In genomic region chr7:44811093-44811492, GRCh38 we compare ENCODE assay signal across 21 cellular contexts. TPM values are rescaled to one million over a fixed set of nuclear protein-coding genes. Genes with fewer than 3 reads are reported as not detected.
DNase-seq lines count a peak whose midpoint lies in the region; ATAC-seq, FAIRE-seq and TF ChIP-seq lines count a peak whose summit lies in the region.
"Had no signal": no experiment of that assay in that cellular context is flagged by ENCODE, and none has a peak within 500 bp of the region (broad histone marks: within the 10 kb centered on the region; RNA-seq: fewer than 3 reads in every experiment).

No MANE protein-coding gene starts in this region.

- CTCF ChIA-PET in HEK293 (lab: Yijun Ruan, JAX): no interaction called here
- CTCF ChIA-PET in HEK293T (lab: Yijun Ruan, JAX): no interaction called here

- no peak overlapping the region for H3K4me2 ChIP-seq in keratinocyte (ENCODE audit: control insufficient read depth, extremely low read depth, insufficient read depth, low read depth, low read length)

- no peak overlapping the region for H3K27ac Mint-ChIP-seq in stimulated activated memory B cell treated with anti-CD40 and anti-IgM and Interleukin-4, amounts not matched to agents 10 μg/mL and 1 μg/mL and 100 μg/mL, for 72 hours
- H3K27ac Mint-ChIP-seq: activated naive CD4-positive, alpha-beta T cell treated with anti-CD3 and anti-CD28 coated beads, Interleukin-2, amount 50 U/mL, for 24 hours; activated T-helper 1 cell treated with anti-CD3 and anti-CD28 coated beads, Interleukin-12 subunit alpha, Interleukin-12 subunit beta, Interleukin-2, Interleukin-4 antibody, amounts not matched to agents 30 ng/mL and 10 ng/mL and 1 ng/mL, durations not matched to agents 14 hours and 24 hours and 36 hours had no signal

- POLR2A ChIA-PET in HEK293 (lab: Yijun Ruan, JAX): interaction anchor here (1.6 kb wide), 1 partner anchor 10 kb away, joined by 6 read pairs; no protein-coding TSS in a partner anchor
- POLR2A ChIA-PET in HEK293T (lab: Yijun Ruan, JAX): no interaction called here

- ATAC-seq in stimulated activated memory B cell treated with anti-CD40 and anti-IgM and Interleukin-4, amounts not matched to agents 10 μg/mL and 1 μg/mL and 100 μg/mL, for 72 hours: no peak
- ATAC-seq: heart left ventricle, Right ventricle myocardium inferior had no signal

- H3K27me3 Mint-ChIP-seq in stimulated activated memory B cell treated with anti-CD40 and anti-IgM and Interleukin-4, amounts not matched to agents 10 μg/mL and 1 μg/mL and 100 μg/mL, for 72 hours: no peaks in the 10 kb centered on the region
- H3K27me3 Mint-ChIP-seq: activated naive CD4-positive, alpha-beta T cell treated with anti-CD3 and anti-CD28 coated beads, Interleukin-2, amount 50 U/mL, for 24 hours had no signal

- H3K36me3 Mint-ChIP-seq in stimulated activated memory B cell treated with anti-CD40 and anti-IgM and Interleukin-4, amounts not matched to agents 10 μg/mL and 1 μg/mL and 100 μg/mL, for 72 hours: no peaks in the 10 kb centered on the region
- H3K36me3 Mint-ChIP-seq: activated naive CD4-positive, alpha-beta T cell treated with anti-CD3 and anti-CD28 coated beads, Interleukin-2, amount 50 U/mL, for 24 hours had no signal

- no peak overlapping the region for H2AFZ ChIP-seq in keratinocyte (ENCODE audit: control insufficient read depth, low read length)

- TF ChIP-seq CTCF in 22Rv1 (IDR thresholded peaks at IDR 0.05) (no peak), HEK293 (tag by site-specific recombination; IDR thresholded peaks at IDR 0.05) (no peak), astrocyte of the spinal cord (IDR thresholded peaks at IDR 0.05; ENCODE audit: low read depth, low read length) (no peak), keratinocyte (optimal IDR thresholded peaks at IDR 0.05 in 1 of 3, IDR thresholded peaks at IDR 0.05 in 1 of 3, conservative IDR thresholded peaks at IDR 0.05 in 1 of 3; ENCODE audit: extremely low read depth in 1 of 3, insufficient read depth in 2 of 3, low read length in 3 of 3) (no peak), thyroid gland (IDR thresholded peaks at IDR 0.05) (no peak)

- no peaks in the 10 kb centered on the region for H3K9me1 ChIP-seq in keratinocyte (ENCODE audit: control insufficient read depth, extremely low read depth, insufficient read depth, low read length)

- H3K36me3 ChIP-seq in HEK293 (ENCODE audit: control insufficient read depth in 2 of 2, insufficient read depth in 1 of 2, low read length in 2 of 2) (no peaks in the 10 kb centered on the region; a peak in 1 of 3 replicates), keratinocyte (ENCODE audit: control insufficient read depth in 2 of 2, extremely low read depth in 1 of 2, insufficient read depth in 2 of 2, low read length in 2 of 2) (no peaks in the 10 kb centered on the region), thyroid gland (no peaks in the 10 kb centered on the region)
- H3K36me3 ChIP-seq: heart left ventricle, vagina had no signal

- no peaks in the 10 kb centered on the region for H3K4me1 Mint-ChIP-seq in stimulated activated memory B cell treated with anti-CD40 and anti-IgM and Interleukin-4, amounts not matched to agents 10 μg/mL and 1 μg/mL and 100 μg/mL, for 72 hours
- H3K4me1 Mint-ChIP-seq: activated naive CD4-positive, alpha-beta T cell treated with anti-CD3 and anti-CD28 coated beads, Interleukin-2, amount 50 U/mL, for 24 hours had no signal

- H3K27me3 ChIP-seq in keratinocyte (ENCODE audit: control insufficient read depth, extremely low read depth, insufficient read depth, low read length): no peaks in the 10 kb centered on the region
- H3K27me3 ChIP-seq in thyroid gland: no peaks in the 10 kb centered on the region
- H3K27me3 ChIP-seq: heart left ventricle, vagina had no signal

- H3K27ac ChIP-seq in 22Rv1 (peak overlapping the region; percentile 19), HEK293 (ENCODE audit: extremely low read depth, low read depth, low read length) (no peak overlapping the region), keratinocyte (ENCODE audit: control insufficient read depth, insufficient read depth, low read length) (no peak overlapping the region), thyroid gland (no peak overlapping the region)
- H3K27ac ChIP-seq: heart left ventricle, vagina had no signal

- no peak overlapping the region for H3K9ac ChIP-seq in keratinocyte (ENCODE audit: control insufficient read depth, extremely low read depth, insufficient read depth, low read length)

- in situ Hi-C loops in astrocyte of the spinal cord (cut with HindIII; ENCODE audit: low sequenced_read_pairs): no loop called here

- H3K4me1 ChIP-seq in HEK293 (ENCODE audit: control insufficient read depth, insufficient read depth, low read length): peaks cover 3% of the 10 kb centered on the region; the same call in 1 of the 2 replicates
- peaks cover 3% of the 10 kb centered on the region for H3K4me1 ChIP-seq in keratinocyte (ENCODE audit: control insufficient read depth, extremely low read depth, insufficient read depth, low read length)
- no peaks in the 10 kb centered on the region for H3K4me1 ChIP-seq in thyroid gland
- H3K4me1 ChIP-seq: heart left ventricle, vagina had no signal

- H3K9me3 Mint-ChIP-seq in stimulated activated memory B cell treated with anti-CD40 and anti-IgM and Interleukin-4, amounts not matched to agents 10 μg/mL and 1 μg/mL and 100 μg/mL, for 72 hours: no peaks in the 10 kb centered on the region
- H3K9me3 Mint-ChIP-seq: activated naive CD4-positive, alpha-beta T cell treated with anti-CD3 and anti-CD28 coated beads, Interleukin-2, amount 50 U/mL, for 24 hours; activated T-helper 1 cell treated with anti-CD3 and anti-CD28 coated beads, Interleukin-12 subunit alpha, Interleukin-12 subunit beta, Interleukin-2, Interleukin-4 antibody, amounts not matched to agents 30 ng/mL and 10 ng/mL and 1 ng/mL, durations not matched to agents 14 hours and 24 hours and 36 hours had no signal

- dilution Hi-C loops in keratinocyte (cut with MboI; ENCODE audit: extremely low pct_ligation_motif_present, low sequenced_read_pairs): no loop called here

- FAIRE-seq in keratinocyte (lab: Jason Lieb, UNC): peak; percentile 76
- FAIRE-seq: astrocyte, D721Med had no signal

- H3K79me2 ChIP-seq in keratinocyte (ENCODE audit: control insufficient read depth, insufficient read depth, low read length): no peaks in the 10 kb centered on the region

- H4K20me1 ChIP-seq in keratinocyte (ENCODE audit: control insufficient read depth, extremely low read depth, insufficient read depth, low read length): no peaks in the 10 kb centered on the region

- DNase-seq in astrocyte of the spinal cord (ENCODE audit: low read depth, low spot score) (peak; percentile 25), keratinocyte (ENCODE audit: low read depth, low spot score) (no peak), ureter (ENCODE audit: low spot score) (no peak), thyroid gland (no peak), HEK293T (ENCODE audit: extremely low spot score) (no peak)
- DNase-seq: C1 segment of cervical spinal cord; heart left ventricle; KG1; NCI-H1092; NCI-H2029 treated with DMSO at 0.1 percent for 48 hours; NCI-H524; stimulated activated CD4-positive, alpha-beta T cell treated with anti-CD3 and anti-CD28 coated beads, Interleukin-12 subunit alpha, Interleukin-12 subunit beta, amount 100 ng/mL, for 4 hours had no signal

- no peak overlapping the region for H3K4me3 ChIP-seq in HEK293 (ENCODE audit: low read depth, low read length)
- no peak overlapping the region for H3K4me3 ChIP-seq in astrocyte of the spinal cord (ENCODE audit: low read depth, low read length)
- no peak overlapping the region for H3K4me3 ChIP-seq in keratinocyte (ENCODE audit: control insufficient read depth in 2 of 3, extremely low read depth in 1 of 3, insufficient read depth in 2 of 3, low read depth in 1 of 3, low read length in 3 of 3)
- no peak overlapping the region for H3K4me3 ChIP-seq in thyroid gland (replicated peaks in 1 of 3)
- H3K4me3 ChIP-seq: heart left ventricle, vagina had no signal

- intact Hi-C loops in thyroid gland (cut with DNase I): no loop called here

- H3K9me3 ChIP-seq in HEK293 (ENCODE audit: control insufficient read depth, insufficient read depth, low read depth, low read length) (no peaks in the 10 kb centered on the region), keratinocyte (ENCODE audit: control insufficient read depth, low read depth, low read length) (no peaks in the 10 kb centered on the region), thyroid gland (no peaks in the 10 kb centered on the region)
- H3K9me3 ChIP-seq: heart left ventricle had no signal

- H3K4me3 Mint-ChIP-seq in stimulated activated memory B cell treated with anti-CD40 and anti-IgM and Interleukin-4, amounts not matched to agents 10 μg/mL and 1 μg/mL and 100 μg/mL, for 72 hours: no peak overlapping the region
- H3K4me3 Mint-ChIP-seq: activated naive CD4-positive, alpha-beta T cell treated with anti-CD3 and anti-CD28 coated beads, Interleukin-2, amount 50 U/mL, for 24 hours; activated T-helper 1 cell treated with anti-CD3 and anti-CD28 coated beads, Interleukin-12 subunit alpha, Interleukin-12 subunit beta, Interleukin-2, Interleukin-4 antibody, amounts not matched to agents 30 ng/mL and 10 ng/mL and 1 ng/mL, durations not matched to agents 14 hours and 24 hours and 36 hours had no signal

- TF ChIP-seq POLR2A in thyroid gland (IDR thresholded peaks at IDR 0.05): no peak

TF ChIP-seq in HEK293, 187 proteins besides CTCF, POLR2A, EP300 and RAD21 (continues in another document):
- no peak for TF ChIP-seq ZNF24 (tag by site-specific recombination; IDR thresholded peaks at IDR 0.05)

RNA-seq across cellular contexts. Expression of gene PPIA, which starts 14.6 kb away (rescaled TPM):
- 5,379 to 8,856 TPM (median 6,965 TPM) in 3 replicates for polyA plus RNA-seq in keratinocyte
- 671 TPM for polyA plus RNA-seq in keratinocyte (2011; ENCODE audit: low read depth)
- polyA plus RNA-seq in keratinocyte (2011; cell fraction: cytosol; rRNA removed): 6,024 and 8,186 TPM in 2 replicates
- polyA plus RNA-seq in keratinocyte (2011; cell fraction: nucleus; rRNA removed): 3,422 and 3,586 TPM in 2 replicates
- 2,587 and 4,023 TPM in 2 replicates for polyA plus RNA-seq in keratinocyte (2012; ENCODE audit: low replicate concordance)
- polyA minus RNA-seq in keratinocyte: 828 to 2,438 TPM (median 2,293 TPM) in 3 replicates
- polyA minus RNA-seq in keratinocyte (2011; cell fraction: cytosol; rRNA and poly(A)+ RNA removed): 1,285 TPM
- 536 and 754 TPM in 2 replicates for polyA minus RNA-seq in keratinocyte (2011; cell fraction: nucleus; rRNA and poly(A)+ RNA removed)
- 1,153 TPM for total RNA-seq in ureter
- 1,000 to 10,000 TPM; 1,021 to 2,051 (median 1,545) TPM for total RNA-seq in thyroid gland

RNA-seq across cellular contexts. Expression of gene H2AZ2, which starts 36.8 kb away (rescaled TPM):
- polyA plus RNA-seq in keratinocyte: 62.6 to 139 TPM (median 131 TPM) in 3 replicates
- 54.4 TPM for polyA plus RNA-seq in keratinocyte (2011; ENCODE audit: low read depth)
- 79.9 and 107 TPM in 2 replicates for polyA plus RNA-seq in keratinocyte (2011; cell fraction: cytosol; rRNA removed)
- polyA plus RNA-seq in keratinocyte (2011; cell fraction: nucleus; rRNA removed): 30.9 and 39.7 TPM in 2 replicates
- polyA plus RNA-seq in keratinocyte (2012; ENCODE audit: low replicate concordance): 58.6 and 129 TPM in 2 replicates
- 47.6 to 84.5 TPM (median 48.3 TPM) in 3 replicates for polyA minus RNA-seq in keratinocyte
- polyA minus RNA-seq in keratinocyte (2011; cell fraction: cytosol; rRNA and poly(A)+ RNA removed): 26.1 TPM
- polyA minus RNA-seq in keratinocyte (2011; cell fraction: nucleus; rRNA and poly(A)+ RNA removed): 7.8 and 23.9 TPM in 2 replicates
- total RNA-seq in ureter (104 TPM), thyroid gland (100 to 1,000 TPM; 126 to 198 (median 144) TPM)
